In the genomic region with DNA sequence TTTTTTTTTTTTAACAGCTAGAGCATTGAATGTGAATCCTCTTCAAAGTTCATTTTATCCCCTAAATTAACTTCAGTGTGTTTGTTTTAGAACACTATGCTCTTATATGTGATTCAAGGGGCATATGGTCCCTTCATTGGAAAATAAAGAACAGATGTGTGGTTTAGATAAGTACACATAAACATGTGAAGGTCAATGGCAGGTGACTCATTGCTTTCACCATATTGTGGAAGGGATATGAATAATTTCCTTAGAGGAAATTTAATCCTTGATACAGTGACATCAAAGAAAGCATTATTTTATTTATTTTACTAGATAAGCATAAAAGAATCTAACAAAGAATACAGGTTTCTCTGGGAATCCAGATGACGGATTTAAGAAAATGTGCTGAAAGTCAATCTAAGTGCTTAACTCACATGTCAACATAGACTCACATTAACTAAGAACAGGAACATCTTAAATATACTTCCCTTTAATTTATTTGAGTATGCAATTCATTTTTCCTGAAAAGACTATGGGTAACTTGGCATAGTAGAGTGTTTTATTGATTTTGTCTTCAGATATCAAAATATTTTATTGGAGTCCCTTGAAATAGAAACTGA, we compare ENCODE assay signal across 1 cellular context.
A peak's percentile ranks its signal among the peaks of the same experiment; 100 is the strongest.
TF ChIP-seq lines count a peak whose summit lies in the region.

No MANE protein-coding gene starts in this region.

TF ChIP-seq in HEK293, 187 proteins besides CTCF, POLR2A, EP300 and RAD21 (continued from another document):
- no peak for TF ChIP-seq ZNF114 (tag by site-specific recombination; IDR thresholded peaks at IDR 0.05)
- TF ChIP-seq ZNF510 (tag by site-specific recombination; IDR thresholded peaks at IDR 0.05; ENCODE audit: insufficient replicate concordance): no peak
- TF ChIP-seq, protein P1, sequence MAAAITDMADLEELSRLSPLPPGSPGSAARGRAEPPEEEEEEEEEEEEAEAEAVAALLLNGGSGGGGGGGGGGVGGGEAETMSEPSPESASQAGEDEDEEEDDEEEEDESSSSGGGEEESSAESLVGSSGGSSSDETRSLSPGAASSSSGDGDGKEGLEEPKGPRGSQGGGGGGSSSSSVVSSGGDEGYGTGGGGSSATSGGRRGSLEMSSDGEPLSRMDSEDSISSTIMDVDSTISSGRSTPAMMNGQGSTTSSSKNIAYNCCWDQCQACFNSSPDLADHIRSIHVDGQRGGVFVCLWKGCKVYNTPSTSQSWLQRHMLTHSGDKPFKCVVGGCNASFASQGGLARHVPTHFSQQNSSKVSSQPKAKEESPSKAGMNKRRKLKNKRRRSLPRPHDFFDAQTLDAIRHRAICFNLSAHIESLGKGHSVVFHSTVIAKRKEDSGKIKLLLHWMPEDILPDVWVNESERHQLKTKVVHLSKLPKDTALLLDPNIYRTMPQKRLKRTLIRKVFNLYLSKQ (tag by site-specific recombination; IDR thresholded peaks at IDR 0.05; ENCODE audit: borderline replicate concordance): no peak
- TF ChIP-seq ZNF423 (tag by site-specific recombination; IDR thresholded peaks at IDR 0.05): no peak
- TF ChIP-seq SP3 (tag by site-specific recombination; IDR thresholded peaks at IDR 0.05): no peak
- no peak for TF ChIP-seq ZNF335 (tag by site-specific recombination; conservative IDR thresholded peaks at IDR 0.05)
- no peak for TF ChIP-seq ZNF140 (tag by site-specific recombination; IDR thresholded peaks at IDR 0.05)
- no peak for TF ChIP-seq ZNF660 (tag by site-specific recombination; IDR thresholded peaks at IDR 0.05)
- no peak for TF ChIP-seq ZNF629 (tag by site-specific recombination; IDR thresholded peaks at IDR 0.05)
- TF ChIP-seq, protein P2, sequence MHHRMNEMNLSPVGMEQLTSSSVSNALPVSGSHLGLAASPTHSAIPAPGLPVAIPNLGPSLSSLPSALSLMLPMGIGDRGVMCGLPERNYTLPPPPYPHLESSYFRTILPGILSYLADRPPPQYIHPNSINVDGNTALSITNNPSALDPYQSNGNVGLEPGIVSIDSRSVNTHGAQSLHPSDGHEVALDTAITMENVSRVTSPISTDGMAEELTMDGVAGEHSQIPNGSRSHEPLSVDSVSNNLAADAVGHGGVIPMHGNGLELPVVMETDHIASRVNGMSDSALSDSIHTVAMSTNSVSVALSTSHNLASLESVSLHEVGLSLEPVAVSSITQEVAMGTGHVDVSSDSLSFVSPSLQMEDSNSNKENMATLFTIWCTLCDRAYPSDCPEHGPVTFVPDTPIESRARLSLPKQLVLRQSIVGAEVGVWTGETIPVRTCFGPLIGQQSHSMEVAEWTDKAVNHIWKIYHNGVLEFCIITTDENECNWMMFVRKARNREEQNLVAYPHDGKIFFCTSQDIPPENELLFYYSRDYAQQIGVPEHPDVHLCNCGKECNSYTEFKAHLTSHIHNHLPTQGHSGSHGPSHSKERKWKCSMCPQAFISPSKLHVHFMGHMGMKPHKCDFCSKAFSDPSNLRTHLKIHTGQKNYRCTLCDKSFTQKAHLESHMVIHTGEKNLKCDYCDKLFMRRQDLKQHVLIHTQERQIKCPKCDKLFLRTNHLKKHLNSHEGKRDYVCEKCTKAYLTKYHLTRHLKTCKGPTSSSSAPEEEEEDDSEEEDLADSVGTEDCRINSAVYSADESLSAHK (tag by site-specific recombination; IDR thresholded peaks at IDR 0.05): no peak
- TF ChIP-seq KLF8 (tag by site-specific recombination; IDR thresholded peaks at IDR 0.05): 0 out of 2 replicates have a peak, but pooled peaks have one; percentile 19
- TF ChIP-seq ZNF19 (tag by site-specific recombination; IDR thresholded peaks at IDR 0.05; ENCODE audit: low read depth): no peak
- TF ChIP-seq ZNF132 (tag by site-specific recombination; IDR thresholded peaks at IDR 0.05; ENCODE audit: borderline replicate concordance): no peak
- TF ChIP-seq TCF7L2 (IDR thresholded peaks at IDR 0.05; ENCODE audit: borderline replicate concordance, low read depth, low read length): peak; percentile 89
- TF ChIP-seq ZNF610 (tag by site-specific recombination; IDR thresholded peaks at IDR 0.05; ENCODE audit: borderline replicate concordance): no peak
- TF ChIP-seq ZNF843 (tag by site-specific recombination; IDR thresholded peaks at IDR 0.05): 0 out of 2 replicates have a peak, but pooled peaks have one; percentile 22
- no peak for TF ChIP-seq ZNF600 (tag by site-specific recombination; IDR thresholded peaks at IDR 0.05)
- TF ChIP-seq ZNF560 (tag by site-specific recombination; IDR thresholded peaks at IDR 0.05; ENCODE audit: borderline replicate concordance): no peak
- TF ChIP-seq, protein P3, sequence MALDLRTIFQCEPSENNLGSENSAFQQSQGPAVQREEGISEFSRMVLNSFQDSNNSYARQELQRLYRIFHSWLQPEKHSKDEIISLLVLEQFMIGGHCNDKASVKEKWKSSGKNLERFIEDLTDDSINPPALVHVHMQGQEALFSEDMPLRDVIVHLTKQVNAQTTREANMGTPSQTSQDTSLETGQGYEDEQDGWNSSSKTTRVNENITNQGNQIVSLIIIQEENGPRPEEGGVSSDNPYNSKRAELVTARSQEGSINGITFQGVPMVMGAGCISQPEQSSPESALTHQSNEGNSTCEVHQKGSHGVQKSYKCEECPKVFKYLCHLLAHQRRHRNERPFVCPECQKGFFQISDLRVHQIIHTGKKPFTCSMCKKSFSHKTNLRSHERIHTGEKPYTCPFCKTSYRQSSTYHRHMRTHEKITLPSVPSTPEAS (tag by site-specific recombination; IDR thresholded peaks at IDR 0.05): no peak
- no peak for TF ChIP-seq GLI2 (tag by site-specific recombination; IDR thresholded peaks at IDR 0.05; ENCODE audit: borderline replicate concordance, low read depth)
- no peak for TF ChIP-seq ZNF664 (tag by site-specific recombination; IDR thresholded peaks at IDR 0.05)
- no peak for TF ChIP-seq ZNF654 (tag by site-specific recombination; IDR thresholded peaks at IDR 0.05; ENCODE audit: low read depth)
- TF ChIP-seq, protein P4, sequence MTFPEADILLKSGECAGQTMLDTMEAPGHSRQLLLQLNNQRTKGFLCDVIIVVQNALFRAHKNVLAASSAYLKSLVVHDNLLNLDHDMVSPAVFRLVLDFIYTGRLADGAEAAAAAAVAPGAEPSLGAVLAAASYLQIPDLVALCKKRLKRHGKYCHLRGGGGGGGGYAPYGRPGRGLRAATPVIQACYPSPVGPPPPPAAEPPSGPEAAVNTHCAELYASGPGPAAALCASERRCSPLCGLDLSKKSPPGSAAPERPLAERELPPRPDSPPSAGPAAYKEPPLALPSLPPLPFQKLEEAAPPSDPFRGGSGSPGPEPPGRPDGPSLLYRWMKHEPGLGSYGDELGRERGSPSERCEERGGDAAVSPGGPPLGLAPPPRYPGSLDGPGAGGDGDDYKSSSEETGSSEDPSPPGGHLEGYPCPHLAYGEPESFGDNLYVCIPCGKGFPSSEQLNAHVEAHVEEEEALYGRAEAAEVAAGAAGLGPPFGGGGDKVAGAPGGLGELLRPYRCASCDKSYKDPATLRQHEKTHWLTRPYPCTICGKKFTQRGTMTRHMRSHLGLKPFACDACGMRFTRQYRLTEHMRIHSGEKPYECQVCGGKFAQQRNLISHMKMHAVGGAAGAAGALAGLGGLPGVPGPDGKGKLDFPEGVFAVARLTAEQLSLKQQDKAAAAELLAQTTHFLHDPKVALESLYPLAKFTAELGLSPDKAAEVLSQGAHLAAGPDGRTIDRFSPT (tag by site-specific recombination; IDR thresholded peaks at IDR 0.05): peak; percentile 55; the same call in 1 of the 2 replicates
- no peak for TF ChIP-seq ZBTB17 (tag by site-specific recombination; IDR thresholded peaks at IDR 0.05)
- peak; percentile 33; the same call in 1 of the 2 replicates for TF ChIP-seq ZNF350 (tag by site-specific recombination; IDR thresholded peaks at IDR 0.05)
- no peak for TF ChIP-seq ZEB2 (tag by site-specific recombination; IDR thresholded peaks at IDR 0.05)
- TF ChIP-seq WT1 (tag by site-specific recombination; IDR thresholded peaks at IDR 0.05): no peak
- TF ChIP-seq ZNF677 (tag by site-specific recombination; IDR thresholded peaks at IDR 0.05): no peak
- TF ChIP-seq ZFP3 (tag by site-specific recombination; IDR thresholded peaks at IDR 0.05; ENCODE audit: low read depth): no peak
- TF ChIP-seq ZNF747 (tag by site-specific recombination; IDR thresholded peaks at IDR 0.05): no peak
- no peak for TF ChIP-seq ZNF214 (tag by site-specific recombination; IDR thresholded peaks at IDR 0.05; ENCODE audit: borderline replicate concordance)
- TF ChIP-seq EGR2 (tag by site-specific recombination; IDR thresholded peaks at IDR 0.05; ENCODE audit: low read depth): no peak
- TF ChIP-seq ZNF10 (tag by site-specific recombination; IDR thresholded peaks at IDR 0.05): no peak
- no peak for TF ChIP-seq ZNF585B (tag by site-specific recombination; IDR thresholded peaks at IDR 0.05)
- peak; percentile 9 for TF ChIP-seq SETDB1 (IDR thresholded peaks at IDR 0.05; ENCODE audit: insufficient read length, low read length)
- TF ChIP-seq ZNF549 (tag by site-specific recombination; IDR thresholded peaks at IDR 0.05): peak; percentile 13; the same call in 1 of the 2 replicates
- TF ChIP-seq ZNF621 (tag by site-specific recombination; IDR thresholded peaks at IDR 0.05): no peak
- peak; percentile 20; the same call in 1 of the 2 replicates for TF ChIP-seq TRIM28 (IDR thresholded peaks at IDR 0.05; ENCODE audit: borderline replicate concordance, low read length)
- no peak for TF ChIP-seq OSR2 (tag by site-specific recombination; IDR thresholded peaks at IDR 0.05)
- no peak for TF ChIP-seq YY2 (tag by site-specific recombination; IDR thresholded peaks at IDR 0.05)
- TF ChIP-seq, protein P5, sequence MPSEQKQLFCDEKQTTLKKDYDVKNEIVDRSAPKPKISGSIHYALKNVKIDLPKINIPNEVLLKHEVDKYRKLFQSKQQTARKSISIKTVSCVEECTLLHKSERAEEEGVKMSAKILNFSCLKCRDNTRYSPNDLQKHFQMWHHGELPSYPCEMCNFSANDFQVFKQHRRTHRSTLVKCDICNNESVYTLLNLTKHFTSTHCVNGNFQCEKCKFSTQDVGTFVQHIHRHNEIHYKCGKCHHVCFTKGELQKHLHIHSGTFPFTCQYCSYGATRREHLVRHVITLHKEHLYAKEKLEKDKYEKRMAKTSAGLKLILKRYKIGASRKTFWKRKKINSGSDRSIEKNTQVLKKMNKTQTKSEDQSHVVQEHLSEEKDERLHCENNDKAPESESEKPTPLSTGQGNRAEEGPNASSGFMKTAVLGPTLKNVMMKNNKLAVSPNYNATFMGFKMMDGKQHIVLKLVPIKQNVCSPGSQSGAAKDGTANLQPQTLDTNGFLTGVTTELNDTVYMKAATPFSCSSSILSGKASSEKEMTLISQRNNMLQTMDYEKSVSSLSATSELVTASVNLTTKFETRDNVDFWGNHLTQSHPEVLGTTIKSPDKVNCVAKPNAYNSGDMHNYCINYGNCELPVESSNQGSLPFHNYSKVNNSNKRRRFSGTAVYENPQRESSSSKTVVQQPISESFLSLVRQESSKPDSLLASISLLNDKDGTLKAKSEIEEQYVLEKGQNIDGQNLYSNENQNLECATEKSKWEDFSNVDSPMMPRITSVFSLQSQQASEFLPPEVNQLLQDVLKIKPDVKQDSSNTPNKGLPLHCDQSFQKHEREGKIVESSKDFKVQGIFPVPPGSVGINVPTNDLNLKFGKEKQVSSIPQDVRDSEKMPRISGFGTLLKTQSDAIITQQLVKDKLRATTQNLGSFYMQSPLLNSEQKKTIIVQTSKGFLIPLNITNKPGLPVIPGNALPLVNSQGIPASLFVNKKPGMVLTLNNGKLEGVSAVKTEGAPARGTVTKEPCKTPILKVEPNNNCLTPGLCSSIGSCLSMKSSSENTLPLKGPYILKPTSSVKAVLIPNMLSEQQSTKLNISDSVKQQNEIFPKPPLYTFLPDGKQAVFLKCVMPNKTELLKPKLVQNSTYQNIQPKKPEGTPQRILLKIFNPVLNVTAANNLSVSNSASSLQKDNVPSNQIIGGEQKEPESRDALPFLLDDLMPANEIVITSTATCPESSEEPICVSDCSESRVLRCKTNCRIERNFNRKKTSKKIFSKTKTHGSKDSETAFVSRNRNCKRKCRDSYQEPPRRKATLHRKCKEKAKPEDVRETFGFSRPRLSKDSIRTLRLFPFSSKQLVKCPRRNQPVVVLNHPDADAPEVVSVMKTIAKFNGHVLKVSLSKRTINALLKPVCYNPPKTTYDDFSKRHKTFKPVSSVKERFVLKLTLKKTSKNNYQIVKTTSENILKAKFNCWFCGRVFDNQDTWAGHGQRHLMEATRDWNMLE (tag by site-specific recombination; conservative IDR thresholded peaks at IDR 0.05; ENCODE audit: low read depth): no peak
- TF ChIP-seq OVOL3 (tag by site-specific recombination; IDR thresholded peaks at IDR 0.05): no peak
- no peak for TF ChIP-seq ZNF184 (tag by site-specific recombination; IDR thresholded peaks at IDR 0.05)
- TF ChIP-seq GLIS2 (tag by site-specific recombination; IDR thresholded peaks at IDR 0.05): no peak
